Comparison of ENCODE assay signal across 15 cellular contexts in genomic region chr10:46001187-46001756, GRCh38. TPM values are rescaled to one million over a fixed set of nuclear protein-coding genes. Genes with fewer than 3 reads are reported as not detected.
DNase-seq lines count a peak whose midpoint lies in the region; ATAC-seq, FAIRE-seq and TF ChIP-seq lines count a peak whose summit lies in the region.
"Had no signal": no experiment of that assay in that cellular context is flagged by ENCODE, and none has a peak within 500 bp of the region (broad histone marks: within the 10 kb centered on the region; RNA-seq: fewer than 3 reads in every experiment).

No MANE protein-coding gene starts in this region.

- FAIRE-seq in HTR-8/SVneo (lab: Jason Lieb, UNC), result no peak
- FAIRE-seq: A204.1 had no signal

- H3K27me3 Mint-ChIP-seq in activated naive CD8-positive, alpha-beta T cell treated with anti-CD3 and anti-CD28 coated beads, Interleukin-2, amount 50 U/mL, for 24 hours, result no peaks in the 10 kb centered on the region
- H3K27me3 Mint-ChIP-seq in activated naive CD8-positive, alpha-beta T cell treated with anti-CD3 and anti-CD28 coated beads for 36 hours, result no peaks in the 10 kb centered on the region
- H3K27me3 Mint-ChIP-seq in endothelial cell (ENCODE audit: unreplicated experiment), result no peaks in the 10 kb centered on the region
- H3K27me3 Mint-ChIP-seq in type B pancreatic cell, result no peaks in the 10 kb centered on the region

- no peaks in the 10 kb centered on the region for H3K9me3 Mint-ChIP-seq in activated naive CD8-positive, alpha-beta T cell treated with anti-CD3 and anti-CD28 coated beads, Interleukin-2, amount 50 U/mL, for 24 hours
- peaks cover 2% of the 10 kb centered on the region for H3K9me3 Mint-ChIP-seq in activated naive CD8-positive, alpha-beta T cell treated with anti-CD3 and anti-CD28 coated beads for 36 hours
- H3K9me3 Mint-ChIP-seq in endothelial cell (ENCODE audit: unreplicated experiment), result no peaks in the 10 kb centered on the region
- no peaks in the 10 kb centered on the region for H3K9me3 Mint-ChIP-seq in type B pancreatic cell

- H3K4me3 Mint-ChIP-seq in activated naive CD8-positive, alpha-beta T cell treated with anti-CD3 and anti-CD28 coated beads, Interleukin-2, amount 50 U/mL, for 24 hours, result no peak overlapping the region
- H3K4me3 Mint-ChIP-seq in activated naive CD8-positive, alpha-beta T cell treated with anti-CD3 and anti-CD28 coated beads for 36 hours, result no peak overlapping the region
- H3K4me3 Mint-ChIP-seq in endothelial cell (ENCODE audit: unreplicated experiment) (no peak overlapping the region), type B pancreatic cell (no peak overlapping the region)

- H3K27ac Mint-ChIP-seq in activated naive CD8-positive, alpha-beta T cell treated with anti-CD3 and anti-CD28 coated beads, Interleukin-2, amount 50 U/mL, for 24 hours, result peak overlapping the region; percentile 39
- no peak overlapping the region for H3K27ac Mint-ChIP-seq in activated naive CD8-positive, alpha-beta T cell treated with anti-CD3 and anti-CD28 coated beads for 36 hours
- H3K27ac Mint-ChIP-seq in endothelial cell (ENCODE audit: unreplicated experiment) (peak overlapping the region; percentile 30), type B pancreatic cell (peak overlapping the region; percentile 59)

- no peak for ATAC-seq in activated naive CD8-positive, alpha-beta T cell treated with anti-CD3 and anti-CD28 coated beads, Interleukin-2, amount 50 U/mL, for 24 hours

- H3K4me1 Mint-ChIP-seq in activated naive CD8-positive, alpha-beta T cell treated with anti-CD3 and anti-CD28 coated beads, Interleukin-2, amount 50 U/mL, for 24 hours, result no peaks in the 10 kb centered on the region
- H3K4me1 Mint-ChIP-seq in activated naive CD8-positive, alpha-beta T cell treated with anti-CD3 and anti-CD28 coated beads for 36 hours, result no peaks in the 10 kb centered on the region
- H3K4me1 Mint-ChIP-seq in endothelial cell (ENCODE audit: unreplicated experiment) (no peaks in the 10 kb centered on the region), type B pancreatic cell (ENCODE audit: unreplicated experiment) (no peaks in the 10 kb centered on the region)

- TF ChIP-seq CTCF in endothelial cell (IDR thresholded peaks at IDR 0.05; ENCODE audit: unreplicated experiment) (no peak), type B pancreatic cell (conservative IDR thresholded peaks at IDR 0.05) (no peak)

- no peak for DNase-seq in activated naive CD8-positive, alpha-beta T cell treated with anti-CD3 and anti-CD28 coated beads, Interleukin-2, amount 50 U/mL, for 24 hours
- DNase-seq in activated naive CD8-positive, alpha-beta T cell treated with anti-CD3 and anti-CD28 coated beads for 36 hours, result no peak
- peak; percentile 98 for DNase-seq in OCI-M1 (lab: John Stamatoyannopoulos, UW)
- DNase-seq in endothelial cell (ENCODE audit: low spot score), result no peak
- DNase-seq in type B pancreatic cell (ENCODE audit: extremely low spot score, unreplicated experiment), result no peak
- no peak for DNase-seq in effector CD8-positive, alpha-beta T cell (lab: John Stamatoyannopoulos, UW)
- no peak for DNase-seq in HTR-8/SVneo (ENCODE audit: insufficient read length, low spot score)
- DNase-seq: HCEC 1CT; NCI-H187; NCI-H69; NK-92 treated with Interleukin-12 subunit alpha and Interleukin-12 subunit beta, amount 100 ng/mL, for 24 hours; SJCRH30 had no signal

- peaks cover 52% of the 10 kb centered on the region for H3K36me3 Mint-ChIP-seq in activated naive CD8-positive, alpha-beta T cell treated with anti-CD3 and anti-CD28 coated beads, Interleukin-2, amount 50 U/mL, for 24 hours (ENCODE audit: low read depth)
- H3K36me3 Mint-ChIP-seq in activated naive CD8-positive, alpha-beta T cell treated with anti-CD3 and anti-CD28 coated beads for 36 hours, result peaks cover 39% of the 10 kb centered on the region
- H3K36me3 Mint-ChIP-seq in endothelial cell (ENCODE audit: low read depth, unreplicated experiment) (peaks cover 37% of the 10 kb centered on the region), type B pancreatic cell (peaks cover 44% of the 10 kb centered on the region)

RNA-seq across cellular contexts. Expression of gene TIMM23, which starts 29.0 kb away (rescaled TPM):
- total RNA-seq in activated naive CD8-positive, alpha-beta T cell treated with anti-CD3 and anti-CD28 coated beads for 36 hours, result 100 to 1,000 TPM; 115 to 117 TPM
- 57.9 TPM for total RNA-seq in endothelial cell (ENCODE audit: unreplicated experiment)
- total RNA-seq in type B pancreatic cell (ENCODE audit: low replicate concordance), result 62.0 and 65.0 TPM in 2 replicates

RNA-seq across cellular contexts. Expression of gene NCOA4, which starts 29.2 kb away (rescaled TPM):
- total RNA-seq in activated naive CD8-positive, alpha-beta T cell treated with anti-CD3 and anti-CD28 coated beads for 36 hours, result 100 to 1,000 TPM; 109 to 111 TPM
- total RNA-seq in endothelial cell (ENCODE audit: unreplicated experiment) (191 TPM), type B pancreatic cell (ENCODE audit: low replicate concordance) (105 and 135 TPM in 2 replicates)

RNA-seq across cellular contexts. Expression of gene MSMB, which starts 44.8 kb away (rescaled TPM):
- total RNA-seq in activated naive CD8-positive, alpha-beta T cell treated with anti-CD3 and anti-CD28 coated beads for 36 hours, result not detected
- total RNA-seq in endothelial cell (ENCODE audit: unreplicated experiment) (not detected), type B pancreatic cell (ENCODE audit: low replicate concordance) (5.6 and 7.7 TPM in 2 replicates)
- total RNA-seq: HT-29, OCI-LY7, SJCRH30 had no signal
